Comparison of ENCODE assay signal across 13 cellular contexts in the genomic region with DNA sequence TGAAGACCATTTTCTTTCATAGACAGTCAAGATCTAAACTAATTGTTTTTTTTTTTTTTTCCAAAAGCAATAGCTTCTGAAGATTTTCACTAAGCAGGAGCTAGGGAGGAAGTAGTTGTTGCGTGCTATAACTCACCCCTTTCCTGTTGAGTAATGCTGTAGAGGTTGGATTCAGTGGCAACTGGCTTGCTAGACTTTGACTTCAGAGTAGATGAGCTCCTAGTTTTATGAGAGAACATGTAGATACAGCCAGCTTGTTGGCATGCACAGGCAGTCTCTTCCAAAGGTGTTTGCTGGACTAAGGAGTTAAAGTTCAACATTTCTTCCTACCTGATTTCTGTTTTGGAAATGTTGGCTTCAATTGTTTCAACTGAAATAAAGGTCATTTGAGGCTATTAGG.
DNase-seq lines count a peak whose midpoint lies in the region; ATAC-seq, FAIRE-seq and TF ChIP-seq lines count a peak whose summit lies in the region.
"Had no signal": no experiment of that assay in that cellular context is flagged by ENCODE, and none has a peak within 500 bp of the region (broad histone marks: within the 10 kb centered on the region; RNA-seq: fewer than 3 reads in every experiment).

No MANE protein-coding gene starts in this region.

- POLR2A ChIA-PET in HepG2 (lab: Yijun Ruan, JAX): no interaction called here
- POLR2A ChIA-PET in CD4-positive, alpha-beta memory T cell (lab: Charles Lee; ENCODE audit: partially characterized antibody): interaction anchor here (0.9 to 8.6 kb wide), 6 partner anchors 15 to 164 kb away, joined by 3 to 134 read pairs (median 6); a partner anchor contains a TSS

- no peaks in the 10 kb centered on the region for H3K27me3 ChIP-seq in liver (ENCODE audit: control insufficient read depth in 4 of 4, insufficient read depth in 4 of 4, low read length in 3 of 4)
- no peaks in the 10 kb centered on the region for H3K27me3 ChIP-seq in HepG2 (ENCODE audit: control insufficient read depth in 1 of 2, insufficient read depth in 2 of 2, low read length in 2 of 2)
- H3K27me3 ChIP-seq in foreskin keratinocyte: peaks cover 7% of the 10 kb centered on the region
- no peaks in the 10 kb centered on the region for H3K27me3 ChIP-seq in CD4-positive, alpha-beta memory T cell (ENCODE audit: insufficient read depth, low read length)
- H3K27me3 ChIP-seq: BE2C had no signal

- peaks cover 0 to 2% (median 0%) of the 10 kb centered on the region in 8 donors for H3K9me3 Mint-ChIP-seq in CD4-positive, alpha-beta memory T cell
- H3K9me3 Mint-ChIP-seq: endodermal cell had no signal

- CTCF ChIA-PET in HepG2 (lab: Yijun Ruan, JAX; ENCODE audit: low intra/inter-chr PET ratio, low total read pairs): no interaction called here
- CTCF ChIA-PET in CD4-positive, alpha-beta memory T cell (lab: Charles Lee; ENCODE audit: partially characterized antibody): interaction anchor here (1.1 to 5.6 kb wide), 7 partner anchors 10 to 138 kb away, joined by 3 to 111 read pairs (median 6); a partner anchor contains a TSS

- no peak for TF ChIP-seq POLR2A in HepG2 (IDR thresholded peaks at IDR 0.05; ENCODE audit: insufficient read depth in 1 of 2, low read depth in 2 of 2, low read length in 2 of 2)

- no peak overlapping the region for H3K4me2 ChIP-seq in HepG2 (ENCODE audit: low read depth, low read length)

- FAIRE-seq in HepG2 (lab: Jason Lieb, UNC): no peak

- no TSS peak for BruUV-seq in HepG2 (replicated peaks; lab: Mats Ljungman, UMichigan)

- peaks cover 0 to 1% of the 10 kb centered on the region in 2 donors for H3K27me3 Mint-ChIP-seq in CD4-positive, alpha-beta memory T cell

- in situ Hi-C loops in HepG2 (cut with HindIII; ENCODE audit: extremely low pct_ligation_motif_present, low pct_unique_long_range_greater_than_20kb): no loop called here

- intact Hi-C loops in HepG2 (cut with micrococcal nuclease; ENCODE audit: unreplicated experiment): no loop called here
- intact Hi-C loops in CD4-positive, alpha-beta memory T cell (cut with micrococcal nuclease): loop anchor here (2.0 kb wide), 1 partner anchor 16 kb away; no protein-coding TSS in a partner anchor

- no peak overlapping the region for H2AFZ ChIP-seq in HepG2 (ENCODE audit: low read length)

- DNase-seq in HepG2 (ENCODE audit: low spot score) (no peak), SIG-M5 (lab: John Stamatoyannopoulos, UW) (peak; percentile 68), foreskin keratinocyte (peak; percentile 27 to 56)
- no peak for DNase-seq in CD4-positive, alpha-beta memory T cell
- DNase-seq: activated CD8-positive, alpha-beta memory T cell treated with anti-CD3 and anti-CD28 coated beads, Interleukin-2, amount 50 U/mL, for 4 hours; aorta; BE2C; endodermal cell; NK-92 treated with Interleukin-12 subunit alpha and Interleukin-12 subunit beta, amount 100 ng/mL, for 24 hours had no signal

- TF ChIP-seq RAD21 in liver (IDR thresholded peaks at IDR 0.05): peak in 1 of 2 donors; percentile 54
- TF ChIP-seq RAD21 in HepG2 (CRISPR knock-in tag; IDR thresholded peaks at IDR 0.05): no peak

- H3K36me3 Mint-ChIP-seq in CD4-positive, alpha-beta memory T cell: peaks cover 0 to 1% of the 10 kb centered on the region in 2 donors

- TF ChIP-seq CTCF in liver (IDR thresholded peaks at IDR 0.05; ENCODE audit: low read depth, low read length, missing input control): no peak
- no peak for TF ChIP-seq CTCF in HepG2 (CRISPR knock-in tag; IDR thresholded peaks at IDR 0.05)
- no peak for TF ChIP-seq CTCF in foreskin keratinocyte (conservative IDR thresholded peaks at IDR 0.05)

- no peaks in the 10 kb centered on the region for H3K36me3 ChIP-seq in liver (ENCODE audit: control insufficient read depth in 4 of 4, insufficient read depth in 3 of 4, low read depth in 1 of 4, low read length in 3 of 4)
- no peaks in the 10 kb centered on the region for H3K36me3 ChIP-seq in HepG2 (replicated peaks in 1 of 2; ENCODE audit: control insufficient read depth in 1 of 2, insufficient read depth in 2 of 2, low read length in 2 of 2)
- H3K36me3 ChIP-seq in CD4-positive, alpha-beta memory T cell (ENCODE audit: insufficient read depth, low read length): no peaks in the 10 kb centered on the region
- H3K36me3 ChIP-seq: BE2C had no signal

- H3K4me3 Mint-ChIP-seq in CD4-positive, alpha-beta memory T cell: peak overlapping the region in 1 of 8 donors; percentile 55
- H3K4me3 Mint-ChIP-seq: endodermal cell had no signal

- H3K27ac Mint-ChIP-seq in CD4-positive, alpha-beta memory T cell: peak overlapping the region in 3 of 7 donors; percentile 3 to 36 (median 22)
- H3K27ac Mint-ChIP-seq: endodermal cell had no signal

- H3K9ac ChIP-seq in liver (ENCODE audit: low read depth in 1 of 2, low read length in 2 of 2): no peak overlapping the region
- no peak overlapping the region for H3K9ac ChIP-seq in HepG2 (ENCODE audit: insufficient read depth, low read depth, low read length)

- TF ChIP-seq EP300 in HepG2 (IDR thresholded peaks at IDR 0.05; ENCODE audit: low read depth in 2 of 2, low read length in 2 of 2) (no peak), HepG2 (CRISPR knock-in tag; IDR thresholded peaks at IDR 0.05; ENCODE audit: borderline replicate concordance) (no peak)

- H3K79me2 ChIP-seq in HepG2 (ENCODE audit: insufficient read depth, low read length): no peaks in the 10 kb centered on the region

- H3K4me1 ChIP-seq in liver (ENCODE audit: control insufficient read depth in 4 of 4, insufficient read depth in 4 of 4, low read length in 3 of 4): peaks cover 5 to 22% (median 11%) of the 10 kb centered on the region in 4 donors
- H3K4me1 ChIP-seq in HepG2 (ENCODE audit: insufficient read depth, low read length): peaks cover 21% of the 10 kb centered on the region
- no peaks in the 10 kb centered on the region for H3K4me1 ChIP-seq in foreskin keratinocyte
- peaks cover 33% of the 10 kb centered on the region for H3K4me1 ChIP-seq in CD4-positive, alpha-beta memory T cell (ENCODE audit: insufficient read depth, low read length)

- H4K20me1 ChIP-seq in HepG2 (ENCODE audit: insufficient read depth, low read length): no peaks in the 10 kb centered on the region

- no peaks in the 10 kb centered on the region for H3K9me3 ChIP-seq in liver (ENCODE audit: control insufficient read depth in 4 of 4, low read length in 3 of 4)
- no peaks in the 10 kb centered on the region for H3K9me3 ChIP-seq in HepG2 (ENCODE audit: low read length)
- H3K9me3 ChIP-seq in CD4-positive, alpha-beta memory T cell (ENCODE audit: control insufficient read depth in 1 of 2, low read length in 2 of 2): no peaks in the 10 kb centered on the region
- H3K9me3 ChIP-seq: BE2C had no signal

- ATAC-seq in HepG2 (no peak), foreskin keratinocyte (peak; percentile 28), GM18868 (IDR thresholded peaks at IDR 0.05; ENCODE audit: unreplicated experiment) (no peak), GM21526 (IDR thresholded peaks at IDR 0.05; ENCODE audit: low FRiP score, unreplicated experiment) (no peak), HG03039 (IDR thresholded peaks at IDR 0.05; ENCODE audit: unreplicated experiment) (no peak)

- 16% methylated on average over 1 of the region's 1 CpG for WGBS in liver
- WGBS in HepG2 (ENCODE audit: low lambda C conversion rate): 78% methylated on average over 1 of the region's 1 CpG

- H3K27ac ChIP-seq in liver (ENCODE audit: low read depth in 1 of 2, low read length in 2 of 2) (peak overlapping the region; percentile 33 to 75), HepG2 (ENCODE audit: extremely low read length, insufficient read depth, low read length) (no peak overlapping the region), foreskin keratinocyte (no peak overlapping the region)
- H3K27ac ChIP-seq in CD4-positive, alpha-beta memory T cell (ENCODE audit: low read depth, low read length): no peak overlapping the region

- peaks cover 22 to 43% (median 36%) of the 10 kb centered on the region in 4 donors for H3K4me1 Mint-ChIP-seq in CD4-positive, alpha-beta memory T cell

- H3K4me3 ChIP-seq in liver (ENCODE audit: low read depth in 1 of 3, low read length in 3 of 3) (no peak overlapping the region), HepG2 (replicated peaks in 1 of 3; ENCODE audit: insufficient read depth in 1 of 3, low read depth in 2 of 3, low read length in 3 of 3) (no peak overlapping the region)
- H3K4me3 ChIP-seq in CD4-positive, alpha-beta memory T cell (ENCODE audit: low read length in 2 of 2): no peak overlapping the region

TF ChIP-seq in liver, 16 proteins besides CTCF, POLR2A, EP300 and RAD21 (continues in another document):
- TF ChIP-seq YY1 (IDR thresholded peaks at IDR 0.05): no peak
- TF ChIP-seq, protein P1, sequence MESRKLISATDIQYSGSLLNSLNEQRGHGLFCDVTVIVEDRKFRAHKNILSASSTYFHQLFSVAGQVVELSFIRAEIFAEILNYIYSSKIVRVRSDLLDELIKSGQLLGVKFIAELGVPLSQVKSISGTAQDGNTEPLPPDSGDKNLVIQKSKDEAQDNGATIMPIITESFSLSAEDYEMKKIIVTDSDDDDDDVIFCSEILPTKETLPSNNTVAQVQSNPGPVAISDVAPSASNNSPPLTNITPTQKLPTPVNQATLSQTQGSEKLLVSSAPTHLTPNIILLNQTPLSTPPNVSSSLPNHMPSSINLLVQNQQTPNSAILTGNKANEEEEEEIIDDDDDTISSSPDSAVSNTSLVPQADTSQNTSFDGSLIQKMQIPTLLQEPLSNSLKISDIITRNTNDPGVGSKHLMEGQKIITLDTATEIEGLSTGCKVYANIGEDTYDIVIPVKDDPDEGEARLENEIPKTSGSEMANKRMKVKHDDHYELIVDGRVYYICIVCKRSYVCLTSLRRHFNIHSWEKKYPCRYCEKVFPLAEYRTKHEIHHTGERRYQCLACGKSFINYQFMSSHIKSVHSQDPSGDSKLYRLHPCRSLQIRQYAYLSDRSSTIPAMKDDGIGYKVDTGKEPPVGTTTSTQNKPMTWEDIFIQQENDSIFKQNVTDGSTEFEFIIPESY (IDR thresholded peaks at IDR 0.05): peak; percentile 27
- peak in 1 of 2 donors; percentile 47 for TF ChIP-seq GABPA (IDR thresholded peaks at IDR 0.05 in 1 of 2, conservative IDR thresholded peaks at IDR 0.05 in 1 of 2)

TF ChIP-seq in HepG2, 621 proteins besides CTCF, POLR2A, EP300 and RAD21 (continues in another document):
- TF ChIP-seq, protein P2, sequence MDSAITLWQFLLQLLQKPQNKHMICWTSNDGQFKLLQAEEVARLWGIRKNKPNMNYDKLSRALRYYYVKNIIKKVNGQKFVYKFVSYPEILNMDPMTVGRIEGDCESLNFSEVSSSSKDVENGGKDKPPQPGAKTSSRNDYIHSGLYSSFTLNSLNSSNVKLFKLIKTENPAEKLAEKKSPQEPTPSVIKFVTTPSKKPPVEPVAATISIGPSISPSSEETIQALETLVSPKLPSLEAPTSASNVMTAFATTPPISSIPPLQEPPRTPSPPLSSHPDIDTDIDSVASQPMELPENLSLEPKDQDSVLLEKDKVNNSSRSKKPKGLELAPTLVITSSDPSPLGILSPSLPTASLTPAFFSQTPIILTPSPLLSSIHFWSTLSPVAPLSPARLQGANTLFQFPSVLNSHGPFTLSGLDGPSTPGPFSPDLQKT (CRISPR knock-in tag; IDR thresholded peaks at IDR 0.05; ENCODE audit: borderline replicate concordance): no peak

Comparison
In these comparisons a context has a peak if more than half of its experiments do, and no peak if none do; other contexts are left out.
1. H3K27ac ChIP-seq: peak in liver (2 of 2); none in HepG2 (single experiment), foreskin keratinocyte (single experiment) and CD4-positive, alpha-beta memory T cell (single experiment).
2. DNase-seq: peak in SIG-M5 (single experiment) and foreskin keratinocyte (2 of 2); none in HepG2 (single experiment) and CD4-positive, alpha-beta memory T cell (0 of 5).